ENCODE assay signal across 12 cellular contexts in the genomic region with DNA sequence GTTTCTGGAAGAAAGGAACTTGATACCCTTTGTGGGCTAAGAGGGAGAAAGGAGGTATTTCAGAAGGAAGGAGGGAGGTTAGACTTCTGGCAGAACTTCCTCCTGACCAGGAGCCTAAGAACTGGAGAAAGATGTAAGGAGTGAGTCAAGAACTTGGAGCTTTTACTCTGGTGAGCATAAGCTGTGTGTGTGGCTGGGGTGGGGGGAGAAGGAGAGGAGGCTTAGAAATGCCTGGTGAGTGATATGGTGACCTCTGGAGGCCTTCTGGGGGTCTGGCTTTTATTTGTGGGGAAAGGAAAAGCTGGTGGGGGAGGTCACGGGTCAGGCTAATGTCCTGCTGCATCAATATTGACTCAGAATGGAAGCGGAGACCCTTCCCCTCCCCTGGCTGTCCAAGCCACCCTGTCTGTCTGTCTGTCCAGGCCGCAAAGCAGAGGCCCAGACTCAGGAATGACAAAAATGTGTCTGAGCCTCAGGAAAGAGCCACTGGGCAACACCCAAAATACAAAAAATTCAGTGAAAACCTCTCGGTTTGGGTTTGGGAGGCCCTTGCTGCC. TPM values are rescaled to one million over a fixed set of nuclear protein-coding genes. Genes with fewer than 3 reads are reported as not detected.
DNase-seq lines count a peak whose midpoint lies in the region; ATAC-seq and TF ChIP-seq lines count a peak whose summit lies in the region.
"Had no signal": no experiment of that assay in that cellular context is flagged by ENCODE, and none has a peak within 500 bp of the region (broad histone marks: within the 10 kb centered on the region; RNA-seq: fewer than 3 reads in every experiment).

No MANE protein-coding gene starts in this region.

- peak overlapping the region; percentile 60 for H2AK9ac ChIP-seq in IMR-90 (replicated peaks; ENCODE audit: low read depth, low read length, poor library complexity)

- peak overlapping the region; percentile 60 for H4K91ac ChIP-seq in IMR-90 (ENCODE audit: insufficient read depth, low read depth, low read length)

- H3K4me2 ChIP-seq in IMR-90 (ENCODE audit: low read depth, low read length) = peak overlapping the region; percentile 96

- dilution Hi-C loops in IMR-90 (cut with HindIII; ENCODE audit: low sequenced_read_pairs, unreplicated experiment) = no loop called here

- H3K27me3 Mint-ChIP-seq in activated CD8-positive, alpha-beta T cell treated with anti-CD3 and anti-CD28 coated beads for 36 hours = no peaks in the 10 kb centered on the region
- H3K27me3 Mint-ChIP-seq in T-helper 17 cell = no peaks in the 10 kb centered on the region

- H2AK5ac ChIP-seq in IMR-90 (ENCODE audit: low read depth, low read length) = peak overlapping the region; percentile 88

- H4K8ac ChIP-seq in IMR-90 (ENCODE audit: low read depth in 2 of 2, low read length in 2 of 2) = peak overlapping the region; percentile 28 to 52; a peak in 2 of 4 replicates

- peaks cover 30% of the 10 kb centered on the region for H3K9me1 ChIP-seq in IMR-90 (ENCODE audit: insufficient read depth, low read length)

- no peak for TF ChIP-seq RAD21 in IMR-90 (IDR thresholded peaks at IDR 0.05; ENCODE audit: low read length)

- H3K27me3 ChIP-seq in IMR-90 (ENCODE audit: control insufficient read depth, insufficient read depth, low read length) (no peaks in the 10 kb centered on the region), tibial artery (no peaks in the 10 kb centered on the region)

- no peaks in the 10 kb centered on the region for H3K9me3 ChIP-seq in IMR-90 (ENCODE audit: control insufficient read depth, insufficient read depth, low read length)
- H3K9me3 ChIP-seq in mesodermal cell (ENCODE audit: control insufficient read depth, low read length) = no peaks in the 10 kb centered on the region
- H3K9me3 ChIP-seq in tibial artery = no peaks in the 10 kb centered on the region
- H3K9me3 ChIP-seq in T-helper 17 cell (ENCODE audit: control insufficient read depth, low read length, poor library complexity, severe bottlenecking) = no peaks in the 10 kb centered on the region

- CTCF ChIA-PET in IMR-90 (lab: Yijun Ruan, JAX) = interaction anchor here (0.5 to 0.9 kb wide), 3 partner anchors 9 to 67 kb away, joined by 3 read pairs; no protein-coding TSS in a partner anchor
- CTCF ChIA-PET in activated CD8-positive, alpha-beta T cell treated with anti-CD3 and anti-CD28 coated beads for 36 hours (lab: Charles Lee) = interaction anchor here (1.2 to 1.4 kb wide), 2 partner anchors 9 to 102 kb away, joined by 3 to 6 read pairs; no protein-coding TSS in a partner anchor

- DNase-seq in IMR-90 (peak; percentile 55), dedifferentiated amniotic fluid mesenchymal stem cell (ENCODE audit: extremely low spot score) (peak; percentile 59), tibial artery (no peak), NCI-H510A treated with DMSO at 0.1 percent for 48 hours (lab: John Stamatoyannopoulos, UW) (no peak), NCI-H748 treated with DMSO at 0.1 percent for 48 hours (lab: John Stamatoyannopoulos, UW) (no peak), T-helper 17 cell (no peak)
- DNase-seq in activated CD8-positive, alpha-beta T cell treated with anti-CD3 and anti-CD28 coated beads for 36 hours = no peak
- DNase-seq: activated naive CD4-positive, alpha-beta T cell; NCI-H345; stimulated activated naive CD8-positive, alpha-beta T cell treated with anti-CD3 and anti-CD28 coated beads, Interleukin-15, amount 100 ng/mL, for 72 hours; T-helper 9 cell had no signal

- H3K36me3 ChIP-seq in IMR-90 (ENCODE audit: control insufficient read depth, insufficient read depth, low read length) = peaks cover 24% of the 10 kb centered on the region
- H3K36me3 ChIP-seq in mesodermal cell (ENCODE audit: control insufficient read depth, insufficient read depth, low read length) = peaks cover 18% of the 10 kb centered on the region
- H3K36me3 ChIP-seq in tibial artery = no peaks in the 10 kb centered on the region

- peak overlapping the region; percentile 42; the same call in 1 of the 2 replicates for H2BK20ac ChIP-seq in IMR-90 (ENCODE audit: low read depth, low read length)

- in situ Hi-C loops in IMR-90 (cut with MboI; ENCODE audit: low sequenced_read_pairs) = no loop called here

- peak overlapping the region; percentile 75 for H3K4ac ChIP-seq in IMR-90 (ENCODE audit: low read depth, low read length)

- peak overlapping the region; percentile 3 for H2AFZ ChIP-seq in IMR-90 (replicated peaks; ENCODE audit: low read length, poor library complexity)

- H3K56ac ChIP-seq in IMR-90 (ENCODE audit: extremely low read depth, insufficient read depth, low read length) = peak overlapping the region; percentile 78; the same call in 1 of the 2 replicates

- peak overlapping the region; percentile 89; the same call in 1 of the 2 replicates for H3K23ac ChIP-seq in IMR-90 (ENCODE audit: low read depth, low read length)

- POLR2A ChIA-PET in IMR-90 (lab: Charles Lee; ENCODE audit: unreplicated experiment) = no interaction called here
- POLR2A ChIA-PET in activated CD8-positive, alpha-beta T cell treated with anti-CD3 and anti-CD28 coated beads for 36 hours (lab: Charles Lee) = interaction anchor here (1.1 kb wide), 1 partner anchor 128 kb away, joined by 3 read pairs; no protein-coding TSS in a partner anchor

- no peak overlapping the region for H4K5ac ChIP-seq in IMR-90 (ENCODE audit: low read depth, low read length)

- BruUV-seq in IMR-90 (replicated peaks; lab: Mats Ljungman, UMichigan) = no TSS peak

- H3K9me3 Mint-ChIP-seq in activated CD8-positive, alpha-beta T cell treated with anti-CD3 and anti-CD28 coated beads for 36 hours = no peaks in the 10 kb centered on the region
- H3K9me3 Mint-ChIP-seq: stimulated activated naive CD8-positive, alpha-beta T cell treated with anti-CD3 and anti-CD28 coated beads, Interleukin-15, amount 100 ng/mL, for 72 hours had no signal

- intact Hi-C loops in IMR-90 (cut with micrococcal nuclease) (no loop called here), tibial artery (cut with DNase I; ENCODE audit: low total_unique reads) (no loop called here)
- intact Hi-C loops in activated CD8-positive, alpha-beta T cell treated with anti-CD3 and anti-CD28 coated beads for 36 hours (cut with micrococcal nuclease) = no loop called here

- peaks cover 11% of the 10 kb centered on the region for H3K4me1 Mint-ChIP-seq in activated CD8-positive, alpha-beta T cell treated with anti-CD3 and anti-CD28 coated beads for 36 hours (ENCODE audit: low read depth)
- H3K4me1 Mint-ChIP-seq in T-helper 17 cell = peaks cover 7% of the 10 kb centered on the region

- H3K4me1 ChIP-seq in IMR-90 (ENCODE audit: control insufficient read depth, insufficient read depth, low read length) (peaks cover 51% of the 10 kb centered on the region), mesodermal cell (ENCODE audit: control insufficient read depth, insufficient read depth, low read length, poor library complexity, severe bottlenecking) (peaks cover 68% of the 10 kb centered on the region), tibial artery (peaks cover 0 to 82% (median 71%) of the 10 kb centered on the region in 4 donors)

- H3K18ac ChIP-seq in IMR-90 (ENCODE audit: low read depth, low read length) = no peak overlapping the region; the same call in 1 of the 2 replicates

- TF ChIP-seq POLR2A in IMR-90 (IDR thresholded peaks at IDR 0.05; ENCODE audit: low read depth, low read length) = no peak

- peaks cover 80% of the 10 kb centered on the region for H4K20me1 ChIP-seq in IMR-90 (ENCODE audit: insufficient read depth, low read length)

- peaks cover 32 to 83% of the 10 kb centered on the region in 2 experiments; a peak in 3 of 4 replicates for H3K79me1 ChIP-seq in IMR-90 (ENCODE audit: low read depth in 1 of 2, low read length in 2 of 2)

- H3K27ac ChIP-seq in IMR-90 (ENCODE audit: insufficient read depth, low read length) (peak overlapping the region; percentile 75), mesodermal cell (ENCODE audit: low read depth, low read length, severe bottlenecking) (peak overlapping the region; percentile 59), tibial artery (peak overlapping the region; percentile 95 to 99)

- H3K27ac Mint-ChIP-seq in activated CD8-positive, alpha-beta T cell treated with anti-CD3 and anti-CD28 coated beads for 36 hours = no peak overlapping the region
- no peak overlapping the region for H3K27ac Mint-ChIP-seq in T-helper 17 cell
- H3K27ac Mint-ChIP-seq: stimulated activated naive CD8-positive, alpha-beta T cell treated with anti-CD3 and anti-CD28 coated beads, Interleukin-15, amount 100 ng/mL, for 72 hours had no signal

- no peak for TF ChIP-seq CTCF in IMR-90 (conservative IDR thresholded peaks at IDR 0.05; ENCODE audit: low read depth, low read length)
- no peak for TF ChIP-seq CTCF in tibial artery (IDR thresholded peaks at IDR 0.05)
- TF ChIP-seq CTCF in activated CD8-positive, alpha-beta T cell treated with anti-CD3 and anti-CD28 coated beads for 36 hours (IDR thresholded peaks at IDR 0.05) = no peak

- H3K14ac ChIP-seq in IMR-90 (replicated peaks; ENCODE audit: low read depth, low read length) = peak overlapping the region; percentile 94

- ATAC-seq in IMR-90 (ENCODE audit: low read depth) (peak; percentile 5; the same call in 1 of the 2 replicates), T-helper 17 cell (no peak)
- ATAC-seq in activated CD8-positive, alpha-beta T cell treated with anti-CD3 and anti-CD28 coated beads for 36 hours = no peak
- ATAC-seq: stimulated activated naive CD8-positive, alpha-beta T cell treated with anti-CD3 and anti-CD28 coated beads, Interleukin-15, amount 100 ng/mL, for 72 hours had no signal

- peak overlapping the region; percentile 42 for H2BK120ac ChIP-seq in IMR-90 (ENCODE audit: low read depth, low read length)

- H3K4me3 ChIP-seq in IMR-90 (ENCODE audit: insufficient read depth, low read depth, low read length) = no peak overlapping the region
- peak overlapping the region; percentile 15 for H3K4me3 ChIP-seq in mesodermal cell (ENCODE audit: extremely low read depth, insufficient read depth, low read length, poor library complexity, severe bottlenecking)
- peak overlapping the region; percentile 94 to 96 for H3K4me3 ChIP-seq in tibial artery

- H2BK15ac ChIP-seq in IMR-90 (ENCODE audit: low read depth, low read length) = peak overlapping the region; percentile 61; the same call in 1 of the 3 replicates

- H2BK5ac ChIP-seq in IMR-90 (ENCODE audit: low read depth, low read length, poor library complexity, severe bottlenecking) = peak overlapping the region; percentile 50

- H3K4me3 Mint-ChIP-seq in activated CD8-positive, alpha-beta T cell treated with anti-CD3 and anti-CD28 coated beads for 36 hours = no peak overlapping the region
- H3K4me3 Mint-ChIP-seq in T-helper 17 cell = no peak overlapping the region
- H3K4me3 Mint-ChIP-seq: stimulated activated naive CD8-positive, alpha-beta T cell treated with anti-CD3 and anti-CD28 coated beads, Interleukin-15, amount 100 ng/mL, for 72 hours had no signal

- H3K36me3 Mint-ChIP-seq in activated CD8-positive, alpha-beta T cell treated with anti-CD3 and anti-CD28 coated beads for 36 hours (ENCODE audit: low read depth) = no peaks in the 10 kb centered on the region
- no peaks in the 10 kb centered on the region for H3K36me3 Mint-ChIP-seq in T-helper 17 cell (ENCODE audit: low read depth)

- peak overlapping the region; percentile 99 for H3K9ac ChIP-seq in IMR-90 (ENCODE audit: low read depth, low read length)

- 0% methylated on average over 1 of the region's 4 CpGs; no CpG with 5 or more reads in 1 of the 2 experiments for WGBS in IMR-90 (ENCODE audit: extremely low coverage in 2 of 2, insufficient read length in 1 of 2), 2 experiments
- 27 to 31% methylated on average over 2 to 3 of the region's 4 CpGs for WGBS in mesodermal cell (ENCODE audit: insufficient coverage in 2 of 2), 2 experiments

RNA-seq across cellular contexts. Expression of a gene that starts 4.8 kb away (rescaled TPM):
- total RNA-seq in IMR-90 (2012; rRNA removed) (73.1 and 75.5 TPM in 2 replicates), T-helper 17 cell (10 to 100 TPM in 1 of 2 donors, 1 to 10 TPM in 1; 3.8 to 11.6 TPM)
- polyA plus RNA-seq in IMR-90 (2012; rRNA removed) = 142 and 155 TPM in 2 replicates
- polyA plus RNA-seq in IMR-90 (2012; cell fraction: cytosol; rRNA removed) = 119 and 250 TPM in 2 replicates
- 252 and 565 TPM in 2 replicates for polyA plus RNA-seq in IMR-90 (2012; cell fraction: nucleus; rRNA removed; ENCODE audit: low replicate concordance)
- polyA plus RNA-seq in mesodermal cell (2013, experiment 1 of 2) = 90.4 TPM
- polyA plus RNA-seq in mesodermal cell (2013, experiment 2 of 2) = 68.9 TPM
- 1 to 10 TPM; 1.5 to 1.9 TPM for total RNA-seq in activated CD8-positive, alpha-beta T cell treated with anti-CD3 and anti-CD28 coated beads for 36 hours

RNA-seq across cellular contexts. Expression of a gene that starts 14.3 kb away (rescaled TPM):
- total RNA-seq in IMR-90 (2012; rRNA removed) (not detected in 2 replicates), T-helper 17 cell (not detected)
- not detected in 2 replicates for polyA plus RNA-seq in IMR-90 (2012; rRNA removed)
- not detected in 2 replicates for polyA plus RNA-seq in IMR-90 (2012; cell fraction: cytosol; rRNA removed)
- not detected in 2 replicates for polyA plus RNA-seq in IMR-90 (2012; cell fraction: nucleus; rRNA removed; ENCODE audit: low replicate concordance)
- not detected for polyA plus RNA-seq in mesodermal cell (2013, experiment 1 of 2)
- polyA plus RNA-seq in mesodermal cell (2013, experiment 2 of 2) = not detected
- total RNA-seq in activated CD8-positive, alpha-beta T cell treated with anti-CD3 and anti-CD28 coated beads for 36 hours = not detected

RNA-seq across cellular contexts. Expression of a gene that starts 21.9 kb away (rescaled TPM):
- total RNA-seq in IMR-90 (2012; rRNA removed) = 38.9 and 43.4 TPM in 2 replicates
- 88.8 and 96.9 TPM in 2 replicates for polyA plus RNA-seq in IMR-90 (2012; rRNA removed)
- polyA plus RNA-seq in IMR-90 (2012; cell fraction: cytosol; rRNA removed) = 44.8 and 69.4 TPM in 2 replicates
- polyA plus RNA-seq in IMR-90 (2012; cell fraction: nucleus; rRNA removed; ENCODE audit: low replicate concordance) = 334 and 370 TPM in 2 replicates
- polyA plus RNA-seq in mesodermal cell (2013, experiment 1 of 2) = 52.0 TPM
- 49.3 TPM for polyA plus RNA-seq in mesodermal cell (2013, experiment 2 of 2)
- total RNA-seq in activated CD8-positive, alpha-beta T cell treated with anti-CD3 and anti-CD28 coated beads for 36 hours = 100 to 1,000 TPM; 207 to 209 TPM
- total RNA-seq in T-helper 17 cell = 100 to 1,000 TPM; 205 to 253 TPM

RNA-seq across cellular contexts. Expression of a gene that starts 44.2 kb away (rescaled TPM):
- total RNA-seq in IMR-90 (2012; rRNA removed) (68.3 and 68.8 TPM in 2 replicates), T-helper 17 cell (1 to 10 TPM; 4.0 to 5.0 TPM)
- 65.1 and 65.2 TPM in 2 replicates for polyA plus RNA-seq in IMR-90 (2012; rRNA removed)
- polyA plus RNA-seq in IMR-90 (2012; cell fraction: cytosol; rRNA removed) = 52.2 and 62.3 TPM in 2 replicates
- polyA plus RNA-seq in IMR-90 (2012; cell fraction: nucleus; rRNA removed; ENCODE audit: low replicate concordance) = 73.8 and 87.3 TPM in 2 replicates
- polyA plus RNA-seq in mesodermal cell (2013, experiment 1 of 2) = 46.9 TPM
- 34.1 TPM for polyA plus RNA-seq in mesodermal cell (2013, experiment 2 of 2)
- 10 to 100 TPM; 69.3 to 70.8 TPM for total RNA-seq in activated CD8-positive, alpha-beta T cell treated with anti-CD3 and anti-CD28 coated beads for 36 hours

RNA-seq across cellular contexts. Expression of a gene that starts 54.5 kb away (rescaled TPM):
- total RNA-seq in IMR-90 (2012; rRNA removed) (10.9 and 14.7 TPM in 2 replicates), T-helper 17 cell (10 to 100 TPM; 12.2 to 14.1 TPM)
- 7.2 and 8.9 TPM in 2 replicates for polyA plus RNA-seq in IMR-90 (2012; rRNA removed)
- 1.2 and 2.3 TPM in 2 replicates for polyA plus RNA-seq in IMR-90 (2012; cell fraction: cytosol; rRNA removed)
- polyA plus RNA-seq in IMR-90 (2012; cell fraction: nucleus; rRNA removed; ENCODE audit: low replicate concordance) = 3.6 and 28.5 TPM in 2 replicates
- 21.3 TPM for polyA plus RNA-seq in mesodermal cell (2013, experiment 1 of 2)
- polyA plus RNA-seq in mesodermal cell (2013, experiment 2 of 2) = 19.8 TPM
- 10 to 100 TPM; 76.1 to 80.6 TPM for total RNA-seq in activated CD8-positive, alpha-beta T cell treated with anti-CD3 and anti-CD28 coated beads for 36 hours

Comparison
In these comparisons a context has a peak if more than half of its experiments do, and no peak if none do; other contexts are left out.
1. DNase-seq: peak in IMR-90 (single experiment) and dedifferentiated amniotic fluid mesenchymal stem cell (single experiment); none in tibial artery (0 of 2), NCI-H510A treated with DMSO at 0.1 percent for 48 hours (single experiment), activated CD8-positive, alpha-beta T cell treated with anti-CD3 and anti-CD28 coated beads for 36 hours (single experiment), NCI-H748 treated with DMSO at 0.1 percent for 48 hours (single experiment) and T-helper 17 cell (0 of 3).
2. Peak in every context shown above with its lines, with median percentiles within 50 percentile points of each other: H3K27ac ChIP-seq.